Comparison of ENCODE assay signal across 9 cellular contexts in genomic region chr20:35661013-35661412, GRCh38. TPM values are rescaled to one million over a fixed set of nuclear protein-coding genes. Genes with fewer than 3 reads are reported as not detected.
DNase-seq lines count a peak whose midpoint lies in the region; ATAC-seq and TF ChIP-seq lines count a peak whose summit lies in the region.
"Had no signal": no experiment of that assay in that cellular context is flagged by ENCODE, and none has a peak within 500 bp of the region (broad histone marks: within the 10 kb centered on the region; RNA-seq: fewer than 3 reads in every experiment).

No MANE protein-coding gene starts in this region.

- peak overlapping the region; percentile 98 for H3K9ac ChIP-seq in Loucy (ENCODE audit: low read depth, low read length, poor library complexity, severe bottlenecking)

- DNase-seq in CD1c-positive myeloid dendritic cell (ENCODE audit: extremely low spot score) (peak; percentile 9), GDM1 (lab: John Stamatoyannopoulos, UW) (no peak), OCI-M2 (lab: John Stamatoyannopoulos, UW; ENCODE audit: unreplicated experiment) (no peak), NCI-H82 treated with DMSO at 0.1 percent for 48 hours (lab: John Stamatoyannopoulos, UW; ENCODE audit: unreplicated experiment) (no peak), G401 (ENCODE audit: low spot score) (no peak)
- DNase-seq in naive thymus-derived CD8-positive, alpha-beta T cell: no peak
- DNase-seq: amniotic stem cell had no signal

- in situ Hi-C loops in G401 (cut with HindIII; ENCODE audit: low sequenced_read_pairs): no loop called here

- H3K9me3 Mint-ChIP-seq in brain: peaks cover 0 to 3% (median 0%) of the 10 kb centered on the region in 5 experiments
- no peaks in the 10 kb centered on the region for H3K9me3 Mint-ChIP-seq in naive thymus-derived CD8-positive, alpha-beta T cell

- H3K4me1 Mint-ChIP-seq in brain: peaks cover 80% of the 10 kb centered on the region
- H3K4me1 Mint-ChIP-seq in naive thymus-derived CD8-positive, alpha-beta T cell: peaks cover 21 to 82% (median 76%) of the 10 kb centered on the region in 4 donors

- TF ChIP-seq CTCF in Loucy (conservative IDR thresholded peaks at IDR 0.05; ENCODE audit: low read length) (no peak), brain (conservative IDR thresholded peaks at IDR 0.05) (no peak)

- peaks cover 89% of the 10 kb centered on the region for H3K79me2 ChIP-seq in Loucy (ENCODE audit: insufficient read depth, low read length)

- H3K4me2 ChIP-seq in Loucy (ENCODE audit: low read depth, low read length, poor library complexity, severe bottlenecking): peak overlapping the region; percentile 98

- H3K36me3 Mint-ChIP-seq in brain: peaks cover 27% of the 10 kb centered on the region
- peaks cover 0 to 15% (median 2%) of the 10 kb centered on the region in 3 donors for H3K36me3 Mint-ChIP-seq in naive thymus-derived CD8-positive, alpha-beta T cell

- H3K27ac Mint-ChIP-seq in brain: peak overlapping the region in 1 of 5 experiments; percentile 10
- peak overlapping the region; percentile 68 to 100 (median 98) for H3K27ac Mint-ChIP-seq in naive thymus-derived CD8-positive, alpha-beta T cell

- H3K9me2 ChIP-seq in Loucy (replicated peaks; ENCODE audit: low read depth, low read length): no peaks in the 10 kb centered on the region

- H3K36me3 ChIP-seq in Loucy (ENCODE audit: insufficient read depth, low read length): peaks cover 7% of the 10 kb centered on the region; the same call in 1 of the 2 replicates

- no peaks in the 10 kb centered on the region for H3F3A ChIP-seq in Loucy (ENCODE audit: low read depth)

- H3K4me1 ChIP-seq in Loucy (ENCODE audit: insufficient read depth, low read length, poor library complexity, severe bottlenecking): peaks cover 55% of the 10 kb centered on the region

- H3K9me3 ChIP-seq in Loucy (ENCODE audit: insufficient read depth, low read depth, low read length): no peaks in the 10 kb centered on the region

- POLR2A ChIA-PET in naive thymus-derived CD8-positive, alpha-beta T cell (lab: Charles Lee): interaction anchor here (7.6 kb wide), 1 partner anchor 43 kb away, joined by 101 read pairs; the partner anchor contains the start of gene SPAG4

- no peak for ATAC-seq in naive thymus-derived CD8-positive, alpha-beta T cell

- H3K4me3 ChIP-seq in Loucy (ENCODE audit: low read length, poor library complexity, severe bottlenecking): peak overlapping the region; percentile 98

- H3K27me3 ChIP-seq in Loucy (ENCODE audit: insufficient read depth, low read length, poor library complexity, severe bottlenecking): no peaks in the 10 kb centered on the region

- H3K4me3 Mint-ChIP-seq in brain: peak overlapping the region; percentile 86 to 99 (median 96)
- H3K4me3 Mint-ChIP-seq in naive thymus-derived CD8-positive, alpha-beta T cell: peak overlapping the region; percentile 89 to 98 (median 96)

- H4K20me1 ChIP-seq in Loucy (ENCODE audit: insufficient read depth, low read length, poor library complexity, severe bottlenecking): peaks cover 85% of the 10 kb centered on the region

- no peak overlapping the region for H2AFZ ChIP-seq in Loucy (ENCODE audit: low read length)

- peaks cover 10% of the 10 kb centered on the region for H3K27me3 Mint-ChIP-seq in brain
- no peaks in the 10 kb centered on the region for H3K27me3 Mint-ChIP-seq in naive thymus-derived CD8-positive, alpha-beta T cell

RNA-seq across cellular contexts. Expression of gene CPNE1, which starts 3.7 kb away (rescaled TPM):
- 337 TPM for polyA plus RNA-seq in brain (ENCODE audit: insufficient read depth, low read depth, low replicate concordance)
- total RNA-seq in naive thymus-derived CD8-positive, alpha-beta T cell: 100 to 1,000 TPM; 413 to 454 TPM
- 100 to 1,000 TPM; 329 to 392 (median 384) TPM for polyA plus RNA-seq in naive thymus-derived CD8-positive, alpha-beta T cell
- total RNA-seq in G401 (2014; rRNA removed; shearing (Covaris generic)): 49.2 and 87.2 TPM in 2 replicates

RNA-seq across cellular contexts. Expression of gene RBM12, which starts 3.7 kb away (rescaled TPM):
- polyA plus RNA-seq in brain (ENCODE audit: insufficient read depth, low read depth, low replicate concordance): 40.6 TPM
- total RNA-seq in naive thymus-derived CD8-positive, alpha-beta T cell: 100 to 1,000 TPM; 112 to 132 TPM
- 10 to 100 TPM; 35.2 to 43.7 (median 39.9) TPM for polyA plus RNA-seq in naive thymus-derived CD8-positive, alpha-beta T cell
- total RNA-seq in G401 (2014; rRNA removed; shearing (Covaris generic)): 72.7 and 80.0 TPM in 2 replicates

RNA-seq across cellular contexts. Expression of gene NFS1, which starts 38.1 kb away (rescaled TPM):
- 44.4 TPM for polyA plus RNA-seq in brain (ENCODE audit: insufficient read depth, low read depth, low replicate concordance)
- 10 to 100 TPM; 24.8 to 25.5 TPM for total RNA-seq in naive thymus-derived CD8-positive, alpha-beta T cell
- 10 to 100 TPM in 2 of 3 donors, 1 to 10 TPM in 1; 8.6 to 16.6 (median 14.1) TPM for polyA plus RNA-seq in naive thymus-derived CD8-positive, alpha-beta T cell
- total RNA-seq in G401 (2014; rRNA removed; shearing (Covaris generic)): 77.7 and 89.4 TPM in 2 replicates

RNA-seq across cellular contexts. Expression of gene ROMO1, which starts 38.2 kb away (rescaled TPM):
- 249 TPM for polyA plus RNA-seq in brain (ENCODE audit: insufficient read depth, low read depth, low replicate concordance)
- total RNA-seq in naive thymus-derived CD8-positive, alpha-beta T cell: 10 to 100 TPM; 39.7 to 40.3 TPM
- 100 to 1,000 TPM; 305 to 421 (median 381) TPM for polyA plus RNA-seq in naive thymus-derived CD8-positive, alpha-beta T cell
- total RNA-seq in G401 (2014; rRNA removed; shearing (Covaris generic)): 152 and 320 TPM in 2 replicates

RNA-seq across cellular contexts. Expression of gene SPAG4, which starts 45.4 kb away (rescaled TPM):
- polyA plus RNA-seq in brain (ENCODE audit: insufficient read depth, low read depth, low replicate concordance): 6.0 TPM
- under 1 TPM; 0.47 to 0.74 TPM for total RNA-seq in naive thymus-derived CD8-positive, alpha-beta T cell
- 1 to 10 TPM in 1 of 3 donors, under 1 TPM in 2; 0.19 to 1.2 (median 0.30) TPM for polyA plus RNA-seq in naive thymus-derived CD8-positive, alpha-beta T cell
- total RNA-seq in G401 (2014; rRNA removed; shearing (Covaris generic)): 8.0 and 12.7 TPM in 2 replicates
